ENCODE assay signal across 1 cellular context in the genomic region with DNA sequence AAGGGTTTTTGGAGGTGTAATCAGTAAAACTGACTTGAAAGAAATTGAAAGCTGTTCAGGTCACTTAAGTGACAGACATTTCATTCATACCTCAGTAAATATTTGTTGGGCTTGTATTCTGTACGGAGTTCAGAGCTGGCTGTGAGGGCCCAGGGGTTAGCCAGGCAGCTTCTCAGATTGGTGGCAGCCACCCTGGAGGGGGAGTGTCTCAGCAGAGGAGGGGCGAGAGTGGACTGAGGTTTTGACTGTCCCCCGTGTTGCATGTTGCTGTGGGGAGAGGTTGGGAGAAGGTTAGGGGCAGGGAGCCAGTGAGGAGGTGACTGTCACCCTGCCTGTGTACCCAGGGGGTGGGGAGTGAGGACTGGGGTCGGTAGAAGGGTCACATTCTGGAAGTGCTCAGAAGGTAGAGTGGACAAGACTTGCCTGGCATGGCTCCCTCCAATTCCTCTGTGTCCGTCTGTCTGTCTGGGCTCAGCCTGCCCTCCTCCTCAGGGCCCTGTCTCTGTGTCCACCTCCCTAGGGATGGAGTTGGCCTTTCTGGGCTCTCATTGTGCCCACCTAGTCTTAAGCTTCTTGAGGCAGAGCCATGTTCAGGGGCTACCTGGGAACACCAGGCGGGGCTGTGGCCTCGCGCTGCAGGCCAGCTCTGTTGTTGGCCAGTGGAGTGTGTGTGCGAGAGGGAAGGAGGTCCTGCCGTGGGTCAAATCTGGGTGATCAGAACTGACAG.
TF ChIP-seq lines count a peak whose summit lies in the region.

No MANE protein-coding gene starts in this region.

TF ChIP-seq in HepG2, 621 proteins besides CTCF, POLR2A, EP300 and RAD21 (continued from another document):
- TF ChIP-seq, protein P1, sequence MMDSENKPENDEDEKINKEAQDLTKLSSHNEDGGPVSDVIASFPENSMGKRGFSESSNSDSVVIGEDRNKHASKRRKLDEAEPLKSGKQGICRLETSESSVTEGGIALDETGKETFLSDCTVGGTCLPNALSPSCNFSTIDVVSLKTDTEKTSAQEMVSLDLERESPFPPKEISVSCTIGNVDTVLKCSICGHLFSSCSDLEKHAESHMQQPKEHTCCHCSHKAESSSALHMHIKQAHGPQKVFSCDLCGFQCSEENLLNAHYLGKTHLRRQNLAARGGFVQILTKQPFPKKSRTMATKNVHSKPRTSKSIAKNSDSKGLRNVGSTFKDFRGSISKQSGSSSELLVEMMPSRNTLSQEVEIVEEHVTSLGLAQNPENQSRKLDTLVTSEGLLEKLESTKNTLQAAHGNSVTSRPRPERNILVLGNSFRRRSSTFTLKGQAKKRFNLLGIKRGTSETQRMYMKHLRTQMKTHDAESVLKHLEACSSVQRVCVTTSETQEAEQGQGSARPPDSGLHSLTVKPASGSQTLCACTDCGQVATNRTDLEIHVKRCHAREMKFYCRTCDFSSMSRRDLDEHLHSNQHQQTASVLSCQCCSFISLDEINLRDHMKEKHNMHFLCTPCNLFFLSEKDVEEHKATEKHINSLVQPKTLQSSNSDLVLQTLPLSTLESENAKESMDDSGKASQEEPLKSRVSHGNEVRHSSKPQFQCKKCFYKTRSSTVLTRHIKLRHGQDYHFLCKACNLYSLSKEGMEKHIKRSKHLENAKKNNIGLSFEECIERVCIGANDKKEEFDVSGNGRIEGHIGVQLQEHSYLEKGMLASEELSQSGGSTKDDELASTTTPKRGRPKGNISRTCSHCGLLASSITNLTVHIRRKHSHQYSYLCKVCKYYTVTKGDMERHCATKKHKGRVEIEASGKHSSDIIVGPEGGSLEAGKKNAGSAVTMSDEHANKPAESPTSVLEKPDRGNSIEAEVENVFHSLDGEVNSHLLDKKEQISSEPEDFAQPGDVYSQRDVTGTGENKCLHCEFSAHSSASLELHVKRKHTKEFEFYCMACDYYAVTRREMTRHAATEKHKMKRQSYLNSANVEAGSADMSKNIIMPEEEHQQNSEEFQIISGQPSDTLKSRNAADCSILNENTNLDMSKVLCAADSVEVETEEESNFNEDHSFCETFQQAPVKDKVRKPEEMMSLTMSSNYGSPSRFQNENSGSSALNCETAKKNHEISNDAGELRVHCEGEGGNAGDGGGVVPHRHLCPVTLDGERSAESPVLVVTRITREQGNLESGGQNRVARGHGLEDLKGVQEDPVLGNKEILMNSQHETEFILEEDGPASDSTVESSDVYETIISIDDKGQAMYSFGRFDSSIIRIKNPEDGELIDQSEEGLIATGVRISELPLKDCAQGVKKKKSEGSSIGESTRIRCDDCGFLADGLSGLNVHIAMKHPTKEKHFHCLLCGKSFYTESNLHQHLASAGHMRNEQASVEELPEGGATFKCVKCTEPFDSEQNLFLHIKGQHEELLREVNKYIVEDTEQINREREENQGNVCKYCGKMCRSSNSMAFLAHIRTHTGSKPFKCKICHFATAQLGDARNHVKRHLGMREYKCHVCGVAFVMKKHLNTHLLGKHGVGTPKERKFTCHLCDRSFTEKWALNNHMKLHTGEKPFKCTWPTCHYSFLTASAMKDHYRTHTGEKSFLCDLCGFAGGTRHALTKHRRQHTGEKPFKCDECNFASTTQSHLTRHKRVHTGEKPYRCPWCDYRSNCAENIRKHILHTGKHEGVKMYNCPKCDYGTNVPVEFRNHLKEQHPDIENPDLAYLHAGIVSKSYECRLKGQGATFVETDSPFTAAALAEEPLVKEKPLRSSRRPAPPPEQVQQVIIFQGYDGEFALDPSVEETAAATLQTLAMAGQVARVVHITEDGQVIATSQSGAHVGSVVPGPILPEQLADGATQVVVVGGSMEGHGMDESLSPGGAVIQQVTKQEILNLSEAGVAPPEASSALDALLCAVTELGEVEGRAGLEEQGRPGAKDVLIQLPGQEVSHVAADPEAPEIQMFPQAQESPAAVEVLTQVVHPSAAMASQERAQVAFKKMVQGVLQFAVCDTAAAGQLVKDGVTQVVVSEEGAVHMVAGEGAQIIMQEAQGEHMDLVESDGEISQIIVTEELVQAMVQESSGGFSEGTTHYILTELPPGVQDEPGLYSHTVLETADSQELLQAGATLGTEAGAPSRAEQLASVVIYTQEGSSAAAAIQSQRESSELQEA (CRISPR knock-in tag; IDR thresholded peaks at IDR 0.05; ENCODE audit: not compliant biosample characterization) = no peak
- TF ChIP-seq NCOA5 (CRISPR knock-in tag; IDR thresholded peaks at IDR 0.05) = no peak
- no peak for TF ChIP-seq ZNF446 (CRISPR knock-in tag; IDR thresholded peaks at IDR 0.05)
- TF ChIP-seq, protein P2, sequence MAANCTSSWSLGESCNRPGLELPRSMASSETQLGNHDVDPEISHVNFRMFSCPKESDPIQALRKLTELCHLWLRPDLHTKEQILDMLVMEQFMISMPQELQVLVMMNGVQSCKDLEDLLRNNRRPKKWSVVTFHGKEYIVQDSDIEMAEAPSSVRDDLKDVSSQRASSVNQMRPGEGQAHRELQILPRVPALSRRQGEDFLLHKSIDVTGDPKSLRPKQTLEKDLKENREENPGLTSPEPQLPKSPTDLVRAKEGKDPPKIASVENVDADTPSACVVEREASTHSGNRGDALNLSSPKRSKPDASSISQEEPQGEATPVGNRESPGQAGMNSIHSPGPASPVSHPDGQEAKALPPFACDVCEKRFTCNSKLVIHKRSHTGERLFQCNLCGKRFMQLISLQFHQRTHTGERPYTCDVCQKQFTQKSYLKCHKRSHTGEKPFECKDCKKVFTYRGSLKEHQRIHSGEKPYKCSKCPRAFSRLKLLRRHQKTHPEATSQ (CRISPR knock-in tag; IDR thresholded peaks at IDR 0.05; ENCODE audit: borderline replicate concordance) = no peak
- no peak for TF ChIP-seq ZC3H13 (CRISPR knock-in tag; IDR thresholded peaks at IDR 0.05)
- TF ChIP-seq NFYB (CRISPR knock-in tag; IDR thresholded peaks at IDR 0.05) = no peak
- 0 out of 2 replicates have a peak, but pooled peaks have one; percentile 25 for TF ChIP-seq ZNF431 (CRISPR knock-in tag; IDR thresholded peaks at IDR 0.05; ENCODE audit: borderline replicate concordance, low read depth)
- TF ChIP-seq ZNF776 (CRISPR knock-in tag; IDR thresholded peaks at IDR 0.05) = no peak
